In the genomic region with DNA sequence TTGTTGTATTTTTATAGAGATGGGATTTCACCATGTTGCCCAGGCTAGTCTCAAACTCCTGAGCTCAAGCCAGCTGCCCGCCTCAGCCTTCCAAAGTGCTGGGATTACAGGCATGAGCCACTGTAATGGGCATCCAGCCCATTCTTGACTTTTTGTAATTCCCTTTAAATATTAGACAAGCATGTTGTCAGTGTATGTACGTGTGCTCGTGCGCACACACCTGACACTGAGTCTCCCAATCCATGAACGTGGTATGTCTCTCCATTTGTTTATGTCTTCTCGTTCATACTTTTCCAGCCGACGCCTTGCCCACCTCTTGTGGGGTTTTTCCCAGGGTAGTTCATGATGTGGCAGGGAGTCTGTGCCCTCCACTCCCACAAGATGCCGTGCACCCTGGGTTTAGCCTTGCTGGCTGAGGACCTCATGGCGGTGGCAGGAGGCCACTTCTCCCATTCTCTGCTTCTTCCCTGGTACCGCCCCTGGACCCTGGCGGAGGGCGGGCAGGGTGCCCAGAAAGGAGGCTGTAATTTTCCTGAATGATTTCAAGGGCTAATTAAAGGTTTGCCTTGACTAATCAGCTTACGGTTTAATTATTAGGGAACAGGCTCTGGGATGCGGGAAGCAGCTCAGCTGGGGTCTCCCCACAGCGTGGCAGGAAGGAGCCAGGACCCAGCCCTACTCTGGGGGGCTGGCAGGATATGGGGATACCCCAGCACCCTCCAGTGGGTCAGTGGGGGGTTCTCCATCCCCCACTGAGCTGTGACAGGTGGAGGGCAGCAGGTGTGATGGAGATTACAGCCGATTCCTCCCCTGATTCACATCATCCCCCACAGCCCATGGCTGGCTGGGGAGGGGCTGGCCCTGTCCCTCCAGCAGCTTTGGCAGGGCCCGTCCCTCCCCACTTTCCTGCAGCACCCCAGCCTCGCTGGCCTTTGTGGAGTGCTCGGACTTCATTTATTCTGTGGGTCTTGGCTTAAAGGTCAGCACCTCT, we compare ENCODE assay signal across 1 cellular context.
TF ChIP-seq lines count a peak whose summit lies in the region.

No MANE protein-coding gene starts in this region.

TF ChIP-seq in H1, 55 proteins besides CTCF, POLR2A, EP300 and RAD21:
- TF ChIP-seq BCL11A (IDR thresholded peaks at IDR 0.05; ENCODE audit: low read depth in 2 of 2, low read length in 2 of 2), result no peak
- TF ChIP-seq RNF2 (IDR thresholded peaks at IDR 0.05; ENCODE audit: borderline replicate concordance, low read depth, low read length, missing control alignments, poor library complexity, severe bottlenecking), result no peak
- no peak for TF ChIP-seq CBX5 (IDR thresholded peaks at IDR 0.05; ENCODE audit: low read depth, low read length)
- no peak for TF ChIP-seq MAFK (IDR thresholded peaks at IDR 0.05; ENCODE audit: low read depth, low read length)
- no peak for TF ChIP-seq GABPA (IDR thresholded peaks at IDR 0.05; ENCODE audit: borderline replicate concordance, insufficient read depth, low read length)
- no peak for TF ChIP-seq NRF1 (IDR thresholded peaks at IDR 0.05; ENCODE audit: low read depth, low read length)
- TF ChIP-seq SIX5 (IDR thresholded peaks at IDR 0.05; ENCODE audit: low read depth, low read length), result no peak
- no peak for TF ChIP-seq HDAC6 (IDR thresholded peaks at IDR 0.05; ENCODE audit: low read depth, low read length)
